8 cellular contexts compared by ENCODE assay signal in genomic region chr6:39377530-39377929, GRCh38. TPM values are rescaled to one million over a fixed set of nuclear protein-coding genes. Genes with fewer than 3 reads are reported as not detected.
A peak's percentile ranks its signal among the peaks of the same experiment; 100 is the strongest.
DNase-seq lines count a peak whose midpoint lies in the region; ATAC-seq, FAIRE-seq and TF ChIP-seq lines count a peak whose summit lies in the region.

No MANE protein-coding gene starts in this region.

- H3F3A ChIP-seq in neural cell (ENCODE audit: insufficient read depth, low read length, poor library complexity, severe bottlenecking) = no peaks in the 10 kb centered on the region

- TF ChIP-seq RAD21 in neural cell (conservative IDR thresholded peaks at IDR 0.05) = peak; percentile 99

- no peak overlapping the region for H3K27ac ChIP-seq in neural cell (ENCODE audit: low read length)

- H4K20me1 ChIP-seq in neural cell (ENCODE audit: insufficient read depth) = no peaks in the 10 kb centered on the region

- no peaks in the 10 kb centered on the region for H3K36me3 ChIP-seq in neural cell (ENCODE audit: insufficient read depth, low read length)

- FAIRE-seq in HTR-8/SVneo (lab: Jason Lieb, UNC) = no peak

- no peak overlapping the region for H3K4me3 ChIP-seq in neural cell (ENCODE audit: low read length)

- H3K27me3 ChIP-seq in neural cell (ENCODE audit: insufficient read depth, low read depth, low read length) = no peaks in the 10 kb centered on the region

- H3K9ac ChIP-seq in neural cell (ENCODE audit: low read length) = peak overlapping the region; percentile 29

- TF ChIP-seq EP300 in neural cell (conservative IDR thresholded peaks at IDR 0.05; ENCODE audit: poor library complexity, severe bottlenecking) = no peak

- H3K9me2 ChIP-seq in neural cell (ENCODE audit: insufficient read depth, low read length) = no peaks in the 10 kb centered on the region

- no peaks in the 10 kb centered on the region for H3K9me3 ChIP-seq in neural cell (ENCODE audit: low read length)

- no peak overlapping the region for H3K4me2 ChIP-seq in neural cell (ENCODE audit: low read length)

- ATAC-seq in GM18909 (IDR thresholded peaks at IDR 0.05; ENCODE audit: poor library complexity, unreplicated experiment) = no peak

- TF ChIP-seq CTCF in neural cell (IDR thresholded peaks at IDR 0.05; ENCODE audit: poor library complexity, severe bottlenecking) = peak; percentile 97

- H3K79me2 ChIP-seq in neural cell (replicated peaks; ENCODE audit: insufficient read depth, low read length) = no peaks in the 10 kb centered on the region

- DNase-seq in GM03348 (ENCODE audit: low spot score) = peak; percentile 91
- peak; percentile 71 for DNase-seq in HTR-8/SVneo (ENCODE audit: insufficient read length, low spot score)
- DNase-seq in SHP77 treated with DMSO at 0.1 percent for 48 hours (lab: John Stamatoyannopoulos, UW) = peak; percentile 33
- DNase-seq in fibroblast of gingiva (ENCODE audit: low read depth) = peak; percentile 77
- no peak for DNase-seq in effector CD8-positive, alpha-beta T cell (lab: John Stamatoyannopoulos, UW)
- DNase-seq in NCI-H1048 (lab: John Stamatoyannopoulos, UW) = no peak

- H2AFZ ChIP-seq in neural cell (ENCODE audit: low read depth, low read length) = no peak overlapping the region

TF ChIP-seq in neural cell, 6 proteins besides CTCF, POLR2A, EP300 and RAD21:
- TF ChIP-seq SMC3 (conservative IDR thresholded peaks at IDR 0.05; ENCODE audit: poor library complexity) (peak; percentile 98), REST (IDR thresholded peaks at IDR 0.05; ENCODE audit: borderline replicate concordance) (no peak), EZH2 (IDR thresholded peaks at IDR 0.05; ENCODE audit: borderline replicate concordance, insufficient read depth, low read length, poor library complexity, severe bottlenecking) (no peak), MXI1 (conservative IDR thresholded peaks at IDR 0.05; ENCODE audit: poor library complexity, severe bottlenecking) (no peak), TAF1 (IDR thresholded peaks at IDR 0.05; ENCODE audit: low read depth) (no peak), POLR2AphosphoS5 (IDR thresholded peaks at IDR 0.05) (no peak)
TF ChIP-seq in neural cell: peak in this region for 1.

RNA-seq across cellular contexts. Expression of gene KCNK16, which starts 55.0 kb away (rescaled TPM):
- not detected in 2 replicates for polyA plus RNA-seq in neural cell
- polyA minus RNA-seq in neural cell = not detected in 2 replicates

Comparison
In these comparisons a context has a peak if more than half of its experiments do, and no peak if none do; other contexts are left out.
1. DNase-seq: peak in GM03348 (single experiment), HTR-8/SVneo (single experiment), SHP77 treated with DMSO at 0.1 percent for 48 hours (single experiment) and fibroblast of gingiva (single experiment); none in effector CD8-positive, alpha-beta T cell (single experiment) and NCI-H1048 (single experiment).